ENCODE assay signal across 32 cellular contexts in the genomic region with DNA sequence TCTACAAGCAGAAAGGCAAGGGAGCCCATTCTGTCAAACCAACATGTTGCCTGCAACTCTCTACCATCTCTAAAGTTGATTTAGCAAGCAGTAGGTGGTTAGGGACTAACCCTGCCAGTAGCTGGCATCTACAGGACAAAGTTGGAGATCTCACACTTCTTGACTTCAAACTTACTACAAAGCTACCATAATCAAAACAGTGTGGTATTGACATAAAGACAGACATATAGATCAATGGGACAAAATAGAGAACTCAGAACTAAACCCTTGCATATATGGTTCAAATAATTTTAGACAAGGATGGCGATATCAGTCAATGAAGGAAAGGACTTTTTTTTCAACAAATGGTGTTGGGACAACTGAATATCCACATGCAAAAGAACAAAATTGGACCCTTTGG.
"Had no signal": no experiment of that assay in that cellular context is flagged by ENCODE, and none has a peak within 500 bp of the region (broad histone marks: within the 10 kb centered on the region; RNA-seq: fewer than 3 reads in every experiment).

No MANE protein-coding gene starts in this region.

- H3K4me3 ChIP-seq: adrenal gland, body of pancreas, heart left ventricle had no signal

- ATAC-seq: activated CD4-positive, CD25-positive, alpha-beta regulatory T cell treated with anti-CD3 and anti-CD28 coated beads, Interleukin-2, amount 50 U/mL, for 24 hours; activated CD8-positive, alpha-beta memory T cell treated with anti-CD3 and anti-CD28 coated beads, Interleukin-2, amount 10 ng/mL, durations not matched to agents 7 days and 5 days; activated CD8-positive, alpha-beta T cell treated with anti-CD3 and anti-CD28 coated beads, Interleukin-2, amount 10 ng/mL, durations not matched to agents 7 days and 5 days; activated naive CD8-positive, alpha-beta T cell treated with anti-CD3 and anti-CD28 coated beads, Interleukin-2, amount 50 U/mL, for 24 hours; body of pancreas; esophagus mucosa; heart left ventricle; T-helper 17 cell had no signal

- H3K27me3 ChIP-seq: adrenal gland, body of pancreas, heart left ventricle had no signal

- DNase-seq: activated B cell treated with CpG ODN at 0.5 μM for 24 hours; activated CD4-positive, alpha-beta T cell treated with anti-CD3 and anti-CD28 coated beads for 48 hours; activated CD4-positive, alpha-beta T cell treated with anti-CD3 and anti-CD28 coated beads, Interleukin-2, amount 50 U/mL, for 1 hour; activated CD4-positive, alpha-beta T cell treated with anti-CD3 and anti-CD28 coated beads, Interleukin-2, amount 50 U/mL, for 48 hours; activated CD8-positive, alpha-beta memory T cell treated with anti-CD3 and anti-CD28 coated beads, Interleukin-2, amount 10 ng/mL, durations not matched to agents 7 days and 5 days; activated CD8-positive, alpha-beta memory T cell treated with anti-CD3 and anti-CD28 coated beads, Interleukin-2, amount 50 U/mL, for 4 hours; activated CD8-positive, alpha-beta T cell treated with anti-CD3 and anti-CD28 coated beads, Interleukin-2, amount 10 ng/mL, durations not matched to agents 7 days and 5 days; activated effector memory CD4-positive, alpha-beta T cell treated with anti-CD3 and anti-CD28 coated beads, Interleukin-2, amount 50 U/mL, for 16 hours; activated naive CD4-positive, alpha-beta T cell treated with anti-CD3 and anti-CD28 coated beads for 36 hours; activated naive CD8-positive, alpha-beta T cell treated with anti-CD3 and anti-CD28 coated beads for 36 hours; activated naive CD8-positive, alpha-beta T cell treated with anti-CD3 and anti-CD28 coated beads, Interleukin-2, amount 50 U/mL, for 24 hours; activated T-cell treated with anti-CD3 and anti-CD28 coated beads, Interleukin-2, amount 50 U/mL, for 1 hour; activated T-cell treated with anti-CD3 and anti-CD28 coated beads, Interleukin-2, amount 50 U/mL, for 48 hours; adrenal gland; amygdala; aorta; body of pancreas; caudate nucleus; cortex of kidney; effector CD8-positive, alpha-beta T cell; endodermal cell; foreskin fibroblast; glutamatergic neuron; heart left ventricle; T-helper 1 cell; T-helper 17 cell; T1000; WERI-Rb-1 had no signal

- FAIRE-seq: colon, frontal cortex had no signal

- H3K9me3 ChIP-seq: adrenal gland, body of pancreas had no signal

- H3K4me1 ChIP-seq: adrenal gland, body of pancreas, heart left ventricle had no signal

- H3K36me3 ChIP-seq: adrenal gland, heart left ventricle, WERI-Rb-1 had no signal

- H3K27ac ChIP-seq: adrenal gland, body of pancreas, heart left ventricle, WERI-Rb-1 had no signal
